In genomic region chr2:168416555-168416954, GRCh38 we compare ENCODE assay signal across 28 cellular contexts.
"Had no signal": no experiment of that assay in that cellular context is flagged by ENCODE, and none has a peak within 500 bp of the region (broad histone marks: within the 10 kb centered on the region; RNA-seq: fewer than 3 reads in every experiment).

No MANE protein-coding gene starts in this region.

- H3K27ac ChIP-seq: brain microvascular endothelial cell, dorsolateral prefrontal cortex, esophagus muscularis mucosa, foreskin keratinocyte, hepatocyte, left ventricle myocardium inferior, neural progenitor cell, spleen, testis, vagina, VCaP had no signal

- DNase-seq: activated CD4-positive, alpha-beta T cell treated with anti-CD3 and anti-CD28 coated beads, Interleukin-2, amount 10 ng/mL, durations not matched to agents 7 days and 5 days; activated CD4-positive, CD25-positive, alpha-beta regulatory T cell treated with anti-CD3 and anti-CD28 coated beads, Interleukin-2, amount 50 U/mL, for 72 hours; activated CD8-positive, alpha-beta T cell treated with anti-CD3 and anti-CD28 coated beads, Interleukin-2, amount 10 ng/mL, durations not matched to agents 7 days and 5 days; activated gamma-delta T cell; activated naive CD4-positive, alpha-beta T cell treated with anti-CD3 and anti-CD28 coated beads, Interleukin-2, amount 50 U/mL, for 16 hours; aorta; brain microvascular endothelial cell; dorsolateral prefrontal cortex; effector memory CD8-positive, alpha-beta T cell; foreskin keratinocyte; left ventricle myocardium inferior; naive thymus-derived CD8-positive, alpha-beta T cell; retina; spleen; stimulated activated CD4-positive, alpha-beta T cell treated with anti-CD3 and anti-CD28 coated beads, Interleukin-4, amount 100 ng/mL, for 1 hour; stimulated activated naive CD4-positive, alpha-beta T cell; T1000; testis had no signal

- H3K9ac ChIP-seq: neural progenitor cell had no signal

- H3K9me3 ChIP-seq: esophagus muscularis mucosa, left ventricle myocardium inferior, testis, vagina had no signal

- H3K36me3 ChIP-seq: brain microvascular endothelial cell, esophagus muscularis mucosa, left ventricle myocardium inferior, spleen, vagina had no signal

- H3K27me3 ChIP-seq: brain microvascular endothelial cell, esophagus muscularis mucosa, foreskin keratinocyte, hepatocyte, neural progenitor cell, testis, vagina had no signal

- H3K4me1 ChIP-seq: foreskin keratinocyte, left ventricle myocardium inferior, neural progenitor cell, spleen, vagina had no signal

- ATAC-seq: activated CD8-positive, alpha-beta T cell treated with anti-CD3 and anti-CD28 coated beads, Interleukin-2, amount 10 ng/mL, durations not matched to agents 7 days and 5 days; effector memory CD8-positive, alpha-beta T cell; foreskin keratinocyte; naive thymus-derived CD8-positive, alpha-beta T cell had no signal

- H3K4me3 ChIP-seq: dorsolateral prefrontal cortex, esophagus muscularis mucosa, hepatocyte, left ventricle myocardium inferior, neural progenitor cell, spleen, testis, vagina had no signal

- H3K4me3 Mint-ChIP-seq: activated CD4-positive, alpha-beta T cell treated with anti-CD3 and anti-CD28 coated beads, Interleukin-2, amount 10 ng/mL, durations not matched to agents 7 days and 5 days; activated CD8-positive, alpha-beta T cell treated with anti-CD3 and anti-CD28 coated beads, Interleukin-2, amount 10 ng/mL, durations not matched to agents 7 days and 5 days; activated T-helper 1 cell treated with anti-CD3 and anti-CD28 coated beads, Interleukin-12 subunit alpha, Interleukin-12 subunit beta, Interleukin-2, Interleukin-4 antibody, amounts not matched to agents 30 ng/mL and 10 ng/mL and 1 ng/mL, durations not matched to agents 14 hours and 24 hours and 36 hours; central memory CD8-positive, alpha-beta T cell; effector memory CD8-positive, alpha-beta T cell; naive thymus-derived CD8-positive, alpha-beta T cell; neural progenitor cell; T-helper 1 cell treated with Interleukin-12 subunit alpha and Interleukin-12 subunit beta and Interleukin-4 antibody, amounts not matched to agents 30 μg/mL and 1 μg/mL, for 36 hours; type B pancreatic cell had no signal

- H3K27me3 Mint-ChIP-seq: activated CD4-positive, alpha-beta T cell treated with anti-CD3 and anti-CD28 coated beads, Interleukin-2, amount 10 ng/mL, durations not matched to agents 7 days and 5 days; progenitor cell of endocrine pancreas had no signal

- H3K36me3 Mint-ChIP-seq: neural progenitor cell had no signal

- H3K27ac Mint-ChIP-seq: activated CD4-positive, alpha-beta T cell treated with anti-CD3 and anti-CD28 coated beads, Interleukin-2, amount 10 ng/mL, durations not matched to agents 7 days and 5 days; activated CD8-positive, alpha-beta T cell treated with anti-CD3 and anti-CD28 coated beads, Interleukin-2, amount 10 ng/mL, durations not matched to agents 7 days and 5 days; activated T-helper 1 cell treated with anti-CD3 and anti-CD28 coated beads, Interleukin-12 subunit alpha, Interleukin-12 subunit beta, Interleukin-2, Interleukin-4 antibody, amounts not matched to agents 30 ng/mL and 10 ng/mL and 1 ng/mL, durations not matched to agents 14 hours and 24 hours and 36 hours; effector memory CD8-positive, alpha-beta T cell; neural progenitor cell; progenitor cell of endocrine pancreas; T-helper 1 cell treated with Interleukin-12 subunit alpha and Interleukin-12 subunit beta and Interleukin-4 antibody, amounts not matched to agents 30 μg/mL and 1 μg/mL, for 36 hours; type B pancreatic cell had no signal

- H3K9me3 Mint-ChIP-seq: central memory CD8-positive, alpha-beta T cell had no signal
